ENCODE assay signal across 26 cellular contexts in genomic region chrX:30010471-30010870, GRCh38.
"Had no signal": no experiment of that assay in that cellular context is flagged by ENCODE, and none has a peak within 500 bp of the region (broad histone marks: within the 10 kb centered on the region; RNA-seq: fewer than 3 reads in every experiment).

No MANE protein-coding gene starts in this region.

- H3K27ac ChIP-seq: adrenal gland, cardiac muscle cell, Peyer's patch, SJSA1 had no signal

- H3K9me3 ChIP-seq: adrenal gland, Peyer's patch, SJSA1, SK-N-SH had no signal

- H3K4me1 ChIP-seq: adrenal gland, Peyer's patch, SJSA1 had no signal

- H3K4me3 ChIP-seq: adrenal gland, cardiac muscle cell, Peyer's patch, SJSA1 had no signal

- H3K36me3 ChIP-seq: adrenal gland, cardiac muscle cell, Peyer's patch, SJSA1 had no signal

- DNase-seq: activated CD4-positive, alpha-beta T cell treated with anti-CD3 and anti-CD28 coated beads, Interleukin-2, amount 10 ng/mL, durations not matched to agents 24 days and 14 days; activated CD4-positive, alpha-beta T cell treated with anti-CD3 and anti-CD28 coated beads, Interleukin-2, amount 50 U/mL, for 4 hours; activated CD8-positive, alpha-beta T cell treated with anti-CD3 and anti-CD28 coated beads, Interleukin-2, amount 10 ng/mL, durations not matched to agents 7 days and 5 days; activated gamma-delta T cell treated with Interleukin-2 at 50 U/mL for 16 hours; activated naive CD4-positive, alpha-beta T cell treated with anti-CD3 and anti-CD28 coated beads for 36 hours; activated T-cell treated with anti-CD3 and anti-CD28 coated beads, Interleukin-2, amount 50 U/mL, for 4 hours; adrenal gland; anterior cingulate cortex; NCI-H1105; NCI-H1417 treated with DMSO at 0.1 percent for 48 hours; NCI-H187 treated with DMSO at 0.1 percent for 48 hours; NCI-H2081; NCI-H2171 treated with DMSO at 0.1 percent for 48 hours; NCI-H2227 treated with DMSO at 0.1 percent for 48 hours; NCI-H446; NCI-H524; NCI-H69; NCI-H82; Peyer's patch; RPMI8226; SHP77 treated with DMSO at 0.1 percent for 48 hours; SK-N-SH had no signal

- H3K27me3 ChIP-seq: adrenal gland, cardiac muscle cell, Peyer's patch, SJSA1 had no signal

- ATAC-seq: activated CD8-positive, alpha-beta T cell treated with anti-CD3 and anti-CD28 coated beads, Interleukin-2, amount 10 ng/mL, durations not matched to agents 7 days and 5 days; activated naive CD4-positive, alpha-beta T cell treated with anti-CD3 and anti-CD28 coated beads, Interleukin-2, amount 50 U/mL, for 72 hours; activated T-cell treated with anti-CD3 and anti-CD28 coated beads, Interleukin-2, amount 50 U/mL, for 4 hours had no signal

- H3K9ac ChIP-seq: SK-N-SH had no signal

- FAIRE-seq: TTC549 had no signal

- H3K4me2 ChIP-seq: SK-N-SH had no signal
